Comparison of ENCODE assay signal across 26 cellular contexts in the genomic region with DNA sequence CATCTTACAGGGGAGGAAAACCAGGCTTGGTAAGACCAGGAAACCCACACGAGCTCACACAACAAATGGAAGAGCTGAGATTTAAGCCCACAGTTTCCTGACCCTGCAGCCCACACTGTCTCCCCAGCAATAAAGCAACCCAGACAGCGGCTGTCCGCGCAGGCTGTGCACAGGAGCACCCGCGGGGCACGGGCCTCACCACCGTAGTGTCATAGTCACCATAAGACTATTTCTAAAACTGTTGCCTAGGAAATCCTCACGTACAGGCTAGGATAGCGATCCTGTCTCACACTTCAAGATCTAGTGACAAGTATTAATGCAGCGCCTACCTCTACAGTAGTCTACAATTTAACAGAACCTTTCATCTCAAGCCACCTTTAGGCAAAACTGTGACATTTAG. TPM values are rescaled to one million over a fixed set of nuclear protein-coding genes. Genes with fewer than 3 reads are reported as not detected.
"Had no signal": no experiment of that assay in that cellular context is flagged by ENCODE, and none has a peak within 500 bp of the region (broad histone marks: within the 10 kb centered on the region; RNA-seq: fewer than 3 reads in every experiment).

No MANE protein-coding gene starts in this region.

- H3K9me3 Mint-ChIP-seq: naive B cell, neural crest cell had no signal

- H3K27ac ChIP-seq: coronary artery, hepatocyte, right atrium auricular region, sigmoid colon, skin epidermis, stomach, thoracic aorta, transverse colon had no signal

- H2AFZ ChIP-seq: hepatocyte had no signal

- H3K4me2 ChIP-seq: hepatocyte had no signal

- H3K9me3 ChIP-seq: right atrium auricular region, sigmoid colon, stomach, thoracic aorta, transverse colon had no signal

- H3K36me3 ChIP-seq: right atrium auricular region, sigmoid colon, stomach, thoracic aorta, transverse colon had no signal

- H3K79me2 ChIP-seq: hepatocyte had no signal

- DNase-seq: effector CD4-positive, alpha-beta T cell; foreskin melanocyte; left colon; left ventricle myocardium superior; mesendoderm; naive B cell; posterior cingulate gyrus; sigmoid colon; stimulated activated CD4-positive, alpha-beta T cell treated with anti-CD3 and anti-CD28 coated beads, Interleukin-2, amount 100 ng/mL, for 24 hours; stimulated activated CD4-positive, alpha-beta T cell treated with anti-CD3 and anti-CD28 coated beads, Interleukin-4, amount 100 ng/mL, for 4 hours; stomach; substantia nigra; transverse colon had no signal

- H3K4me3 Mint-ChIP-seq: naive B cell, neural crest cell had no signal

- H3K27me3 ChIP-seq: hepatocyte, right atrium auricular region had no signal

- ATAC-seq: left colon, left ventricle myocardium superior had no signal

- H3K36me3 Mint-ChIP-seq: naive B cell had no signal

- H3K4me1 ChIP-seq: right atrium auricular region, sigmoid colon, stomach, transverse colon had no signal

- H3K4me3 ChIP-seq: coronary artery, hepatocyte, lung, right atrium auricular region, sigmoid colon, skin epidermis, stomach, thoracic aorta, transverse colon had no signal

RNA-seq across cellular contexts. Expression of a gene that starts 54.0 kb away (rescaled TPM):
- total RNA-seq: chondrocyte, dermis microvascular lymphatic vessel endothelial cell, kidney epithelial cell, left ventricle myocardium superior, osteocyte, pulmonary artery endothelial cell, right atrium auricular region had no signal
- polyA plus RNA-seq: esophagus had no signal
